ENCODE assay signal across 8 cellular contexts in genomic region chr15:40807028-40807887, GRCh38. TPM values are rescaled to one million over a fixed set of nuclear protein-coding genes. Genes with fewer than 3 reads are reported as not detected.
DNase-seq lines count a peak whose midpoint lies in the region; ATAC-seq and TF ChIP-seq lines count a peak whose summit lies in the region.

DNAJC17 (minus strand) TSS chr15:40807473; CDS start chr15:40807446, 27 bp downstream.
ZFYVE19 (plus strand) TSS chr15:40807089; CDS start chr15:40807590, 501 bp downstream.

- H3K9ac ChIP-seq in adipocyte (ENCODE audit: low read length) (peak within 1 kb of the TSS; percentile 97), trophoblast cell (ENCODE audit: low read length) (peak within 1 kb of the TSS; percentile 88)

- intact Hi-C loops in transverse colon (cut with DNase I; ENCODE audit: low total_unique reads), result loop anchor here (2.0 kb wide), 1 partner anchor 52 kb away; the partner anchor contains the start of gene RMDN3

- H4K8ac ChIP-seq in trophoblast cell (ENCODE audit: low read depth, low read length), result peak within 1 kb of the TSS; percentile 99

- WGBS in trophoblast cell (ENCODE audit: extremely low coverage, insufficient coverage, insufficient read length), result no CpG with 5 or more reads among the region's 64 CpGs
- WGBS in transverse colon (ENCODE audit: low coverage in 1 of 2), 2 donors, result 0% methylated on average over 3 to 50 of the region's 64 CpGs

- peak within 1 kb of the TSS; percentile 95 for H2AFZ ChIP-seq in trophoblast cell (ENCODE audit: insufficient read depth, low read length, poor library complexity)

- H3K27me3 ChIP-seq in adipocyte (replicated peaks; ENCODE audit: control insufficient read depth, insufficient read depth, low read length), result no peaks in the 10 kb centered on the region
- no peaks in the 10 kb centered on the region for H3K27me3 ChIP-seq in cardiac muscle cell
- no peaks in the 10 kb centered on the region for H3K27me3 ChIP-seq in trophoblast cell (ENCODE audit: insufficient read depth, low read length)
- H3K27me3 ChIP-seq in transverse colon, result no peaks in the 10 kb centered on the region

- peak within 1 kb of the TSS; percentile 77 for H3K4ac ChIP-seq in trophoblast cell (ENCODE audit: low read depth, low read length)

- in situ Hi-C loops in transverse colon (cut with MboI; ENCODE audit: low pct_ligation_motif_present in 1 of 4, low pct_unique_long_range_greater_than_20kb in 1 of 4, low sequenced_read_pairs in 3 of 4), result no loop called here

- H3K4me3 ChIP-seq in GM12875 (ENCODE audit: low read depth, low read length) (peak within 1 kb of the TSS; percentile 69), adipocyte (ENCODE audit: low read length) (peak within 1 kb of the TSS; percentile 95), cardiac muscle cell (peak within 1 kb of the TSS; percentile 73), trophoblast cell (ENCODE audit: low read depth, low read length) (peak within 1 kb of the TSS; percentile 98), transverse colon (peak within 1 kb of the TSS; percentile 63 to 95 (median 92))

- peak within 1 kb of the TSS; percentile 96 for H4K91ac ChIP-seq in trophoblast cell (ENCODE audit: low read depth, low read length)

- peak within 1 kb of the TSS; percentile 97 for H3K18ac ChIP-seq in trophoblast cell (ENCODE audit: low read length)

- H3K27ac ChIP-seq in cardiac muscle cell, result peak within 1 kb of the TSS; percentile 75
- H3K27ac ChIP-seq in trophoblast cell (ENCODE audit: low read depth, low read length), result peak within 1 kb of the TSS; percentile 77
- peak within 1 kb of the TSS; percentile 96 to 99 (median 98) for H3K27ac ChIP-seq in transverse colon

- TF ChIP-seq EP300 in transverse colon (IDR thresholded peaks at IDR 0.05; ENCODE audit: low read depth), result no peak

- peak within 1 kb of the TSS; percentile 70 for H2BK120ac ChIP-seq in trophoblast cell (ENCODE audit: insufficient read depth, low read length, poor library complexity)

- peak within 1 kb of the TSS; percentile 28 for H2BK12ac ChIP-seq in trophoblast cell (ENCODE audit: low read length)

- DNase-seq in NCI-H1436 (lab: John Stamatoyannopoulos, UW), result peak; percentile 99
- peak; percentile 91 for DNase-seq in T follicular helper cell (ENCODE audit: low read depth)
- DNase-seq in adipocyte (ENCODE audit: low read depth), result peak; percentile 100
- DNase-seq in cardiac muscle cell (ENCODE audit: low read depth in 1 of 2, low spot score in 1 of 2), result peak; percentile 99
- peak; percentile 99 for DNase-seq in trophoblast cell
- DNase-seq in transverse colon, result peak; percentile 97

- H3K14ac ChIP-seq in trophoblast cell (ENCODE audit: low read length), result peak within 1 kb of the TSS; percentile 96

- peak within 1 kb of the TSS; percentile 73 for H3K4me2 ChIP-seq in trophoblast cell (ENCODE audit: low read length)

- H2BK5ac ChIP-seq in trophoblast cell (ENCODE audit: low read depth, low read length, poor library complexity), result peak within 1 kb of the TSS; percentile 81

- peak; percentile 69 for TF ChIP-seq POLR2A in transverse colon (IDR thresholded peaks at IDR 0.05)

- peak within 1 kb of the TSS; percentile 96 for H4K12ac ChIP-seq in trophoblast cell (ENCODE audit: low read depth, low read length)

- H3K79me1 ChIP-seq in trophoblast cell (ENCODE audit: low read length), result peaks cover 10% of the 10 kb centered on the region

- H3K4me1 ChIP-seq in adipocyte (ENCODE audit: control insufficient read depth, insufficient read depth, low read length), result peaks cover 11% of the 10 kb centered on the region
- H3K4me1 ChIP-seq in cardiac muscle cell (ENCODE audit: low read depth), result peaks cover 5% of the 10 kb centered on the region
- peaks cover 3 to 9% of the 10 kb centered on the region in 2 experiments for H3K4me1 ChIP-seq in trophoblast cell (ENCODE audit: control insufficient read depth in 1 of 2, insufficient read depth in 2 of 2, low read length in 2 of 2)
- peaks cover 5 to 42% (median 21%) of the 10 kb centered on the region in 4 donors for H3K4me1 ChIP-seq in transverse colon

- H3K79me2 ChIP-seq in trophoblast cell (ENCODE audit: control insufficient read depth, insufficient read depth, low read length, poor library complexity), result peaks cover 7% of the 10 kb centered on the region

- no peaks in the 10 kb centered on the region for H3K9me3 ChIP-seq in adipocyte (ENCODE audit: control insufficient read depth, low read length)
- no peaks in the 10 kb centered on the region for H3K9me3 ChIP-seq in cardiac muscle cell (ENCODE audit: low read depth)
- peaks cover 3% of the 10 kb centered on the region for H3K9me3 ChIP-seq in trophoblast cell (ENCODE audit: insufficient read depth, low read depth, low read length)
- H3K9me3 ChIP-seq in transverse colon, result no peaks in the 10 kb centered on the region

- no peak within 1 kb of the TSS for H3K23ac ChIP-seq in trophoblast cell (ENCODE audit: low read length)

- peak; percentile 95 for ATAC-seq in HG02798 (IDR thresholded peaks at IDR 0.05; ENCODE audit: poor library complexity, unreplicated experiment)

- H2AK5ac ChIP-seq in trophoblast cell (ENCODE audit: low read length), result peak within 1 kb of the TSS; percentile 55

- peaks cover 9% of the 10 kb centered on the region for H3K36me3 ChIP-seq in adipocyte (ENCODE audit: control insufficient read depth, insufficient read depth, low read length, severe bottlenecking)
- H3K36me3 ChIP-seq in cardiac muscle cell, result no peaks in the 10 kb centered on the region
- peaks cover 6 to 8% of the 10 kb centered on the region in 2 experiments for H3K36me3 ChIP-seq in trophoblast cell (ENCODE audit: control insufficient read depth in 1 of 2, insufficient read depth in 2 of 2, low read length in 2 of 2)
- H3K36me3 ChIP-seq in transverse colon, result no peaks in the 10 kb centered on the region

- TF ChIP-seq CTCF in GM12875 (IDR thresholded peaks at IDR 0.05; ENCODE audit: borderline replicate concordance, insufficient read depth, low read depth, low read length) (0 out of 2 replicates have a peak, but pooled peaks have one; percentile 25), cardiac muscle cell (IDR thresholded peaks at IDR 0.05; ENCODE audit: low read depth, low read length) (peak; percentile 9), transverse colon (IDR thresholded peaks at IDR 0.05) (peak in 4 of 5 experiments; percentile 4 to 50 (median 27))

RNA-seq across cellular contexts. Expression of gene DNAJC17, which starts in this region (rescaled TPM):
- total RNA-seq in cardiac muscle cell (45.1 and 58.2 TPM in 2 replicates), transverse colon (10 to 100 TPM in 3 of 4 donors, 1 to 10 TPM in 1; 6.0 to 56.9 (median 22.3) TPM)
- polyA plus RNA-seq in cardiac muscle cell, result 57.2 and 71.3 TPM in 2 replicates
- polyA plus RNA-seq in trophoblast cell (2013), result 42.8 and 44.7 TPM in 2 replicates

RNA-seq across cellular contexts. Expression of gene ZFYVE19, which starts in this region (rescaled TPM):
- total RNA-seq in cardiac muscle cell (21.0 and 41.3 TPM in 2 replicates), transverse colon (10 to 100 TPM; 61.2 to 91.6 (median 69.9) TPM)
- 23.4 and 33.8 TPM in 2 replicates for polyA plus RNA-seq in cardiac muscle cell
- polyA plus RNA-seq in trophoblast cell (2013), result 13.1 and 14.9 TPM in 2 replicates

Comparison
In these comparisons a context has a peak if more than half of its experiments do, and no peak if none do; other contexts are left out.
1. Peak in every context shown above with its lines: DNase-seq, ATAC-seq, H3K4me3 ChIP-seq and H3K27ac ChIP-seq.